ENCODE assay signal across 2 cellular contexts in genomic region chr6:15938086-15938485, GRCh38.
TF ChIP-seq lines count a peak whose summit lies in the region.

No MANE protein-coding gene starts in this region.

TF ChIP-seq in K562, 482 proteins besides CTCF, POLR2A, EP300 and RAD21:
- peak; percentile 74 for TF ChIP-seq NR2C1 (IDR thresholded peaks at IDR 0.05)
- peak; percentile 64; the same call in 1 of the 2 replicates for TF ChIP-seq NR2C1 (tag; IDR thresholded peaks at IDR 0.05)
- 0 out of 3 replicates have a peak, but pooled peaks of 1 of the 2 experiments have one; percentile 14 for TF ChIP-seq CBX3 (IDR thresholded peaks at IDR 0.05; ENCODE audit: borderline replicate concordance in 1 of 2, low read length in 2 of 2)
- TF ChIP-seq SRSF3 (IDR thresholded peaks at IDR 0.05; ENCODE audit: insufficient read depth, low read length) = no peak

TF ChIP-seq in endothelial cell of umbilical vein, 7 proteins besides CTCF, POLR2A, EP300 and RAD21:
- TF ChIP-seq JUN (IDR thresholded peaks at IDR 0.05; ENCODE audit: borderline replicate concordance, insufficient read depth, insufficient read length, low read depth) = no peak
- TF ChIP-seq FOS (IDR thresholded peaks at IDR 0.05; ENCODE audit: borderline replicate concordance, insufficient read depth, low read length) = no peak
- no peak for TF ChIP-seq MYC (IDR thresholded peaks at IDR 0.05; ENCODE audit: low read depth, low read length)
- peak; percentile 17 for TF ChIP-seq GATA2 (IDR thresholded peaks at IDR 0.05; ENCODE audit: insufficient read depth, insufficient read length, low read depth, low read length)
- TF ChIP-seq POLR2AphosphoS5 (IDR thresholded peaks at IDR 0.05; ENCODE audit: insufficient read depth, low read depth, low read length) = no peak
